12 cellular contexts compared by ENCODE assay signal in genomic region chr3:130102545-130102944, GRCh38. TPM values are rescaled to one million over a fixed set of nuclear protein-coding genes. Genes with fewer than 3 reads are reported as not detected.
"Had no signal": no experiment of that assay in that cellular context is flagged by ENCODE, and none has a peak within 500 bp of the region (broad histone marks: within the 10 kb centered on the region; RNA-seq: fewer than 3 reads in every experiment).

No MANE protein-coding gene starts in this region.

RNA-seq across cellular contexts. Expression of gene ALG1L2, which starts 20.9 kb away (rescaled TPM):
- total RNA-seq: activated naive CD4-positive, alpha-beta T cell treated with anti-CD3 and anti-CD28 coated beads for 36 hours; activated T-cell treated with anti-CD3 and anti-CD28 coated beads, Interleukin-2, amount 50 U/mL, for 72 hours; activated T-helper 1 cell treated with anti-CD3 and anti-CD28 coated beads, Interleukin-12 subunit alpha, Interleukin-12 subunit beta, Interleukin-2, Interleukin-4 antibody, amounts not matched to agents 30 ng/mL and 10 ng/mL and 1 ng/mL, durations not matched to agents 14 hours and 24 hours and 36 hours; activated T-helper 2 cell treated with anti-CD3 and anti-CD28 coated beads, Interferon-gamma antibody, Interleukin-2, Interleukin-4, amounts not matched to agents 10 μg/mL and 5 μg/mL and 100 μg/mL, durations not matched to agents 14 hours and 24 hours and 36 hours; ascending aorta; body of pancreas; bronchial epithelial cell; cardiac muscle cell; cardiac septum had no signal
- polyA plus RNA-seq: adipose tissue, adrenal gland, aorta had no signal
